8 cellular contexts compared by ENCODE assay signal in the genomic region with DNA sequence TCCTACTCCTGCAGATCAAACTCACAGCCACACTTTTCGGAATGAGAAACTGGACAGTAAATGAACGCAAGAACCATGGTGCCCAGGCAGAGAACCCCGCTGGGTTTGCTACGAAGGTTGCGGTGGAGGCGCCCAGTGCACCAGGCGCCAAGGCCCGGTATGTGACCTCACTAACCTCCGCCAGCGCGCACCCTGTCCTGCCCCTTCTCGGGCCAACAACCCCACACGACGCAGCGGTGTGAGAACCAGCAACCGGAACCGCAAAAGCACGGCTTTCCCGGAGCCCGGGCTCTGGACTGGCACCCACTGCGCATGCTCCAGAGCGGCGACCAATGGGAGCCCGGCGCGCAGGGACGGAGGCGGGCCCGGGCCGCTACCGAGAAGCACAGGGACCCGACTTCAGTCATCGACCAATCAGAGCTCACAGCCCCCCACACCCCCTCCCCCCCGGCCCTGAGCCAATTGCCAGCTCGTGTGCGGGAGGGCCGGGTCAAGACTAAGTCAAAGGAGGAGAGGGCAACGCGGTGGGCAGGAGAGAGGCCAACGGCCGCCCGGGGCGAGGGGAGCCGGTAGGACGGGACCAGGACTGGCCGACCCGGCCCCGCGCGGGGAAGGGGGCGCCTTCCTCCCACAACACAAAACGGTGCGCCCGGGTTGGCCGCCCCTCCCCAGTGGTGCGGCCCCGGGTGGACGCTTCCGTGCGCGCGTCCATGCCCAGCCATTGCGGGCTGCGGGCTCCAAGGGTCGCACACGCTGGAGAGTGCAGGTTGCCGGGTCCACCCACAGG. TPM values are rescaled to one million over a fixed set of nuclear protein-coding genes. Genes with fewer than 3 reads are reported as not detected.
DNase-seq lines count a peak whose midpoint lies in the region; ATAC-seq and TF ChIP-seq lines count a peak whose summit lies in the region.

No MANE protein-coding gene starts in this region.

- H3K9ac ChIP-seq in KMS-11 = peak overlapping the region; percentile 73

- H3K4me2 ChIP-seq in KMS-11 = peak overlapping the region; percentile 66; the same call in 1 of the 2 replicates

- H3K79me2 ChIP-seq in KMS-11 (ENCODE audit: insufficient read depth, low read depth) = no peaks in the 10 kb centered on the region

- TF ChIP-seq CTCF in KMS-11 (conservative IDR thresholded peaks at IDR 0.05; ENCODE audit: low read depth, low read length) = no peak

- H3K27me3 ChIP-seq in KMS-11 (ENCODE audit: insufficient read depth, low read depth) = no peaks in the 10 kb centered on the region

- no peaks in the 10 kb centered on the region for H3K36me3 ChIP-seq in KMS-11 (ENCODE audit: insufficient read depth)

- peak; percentile 87 for ATAC-seq in GM21786 (IDR thresholded peaks at IDR 0.05; ENCODE audit: unreplicated experiment)
- peak; percentile 98 for ATAC-seq in esophagus mucosa

- H2AFZ ChIP-seq in KMS-11 (ENCODE audit: low read depth) = peak overlapping the region; percentile 90

- DNase-seq in DMS79 (lab: John Stamatoyannopoulos, UW) (peak; percentile 62), myocyte (ENCODE audit: low read depth) (peak; percentile 88)
- DNase-seq in activated T-cell treated with anti-CD3 and anti-CD28 coated beads, Interleukin-2, amount 50 U/mL, for 48 hours = peak; percentile 89 to 92
- DNase-seq in stimulated activated CD8-positive, alpha-beta memory T cell treated with anti-CD3 and anti-CD28 coated beads, Interleukin-7, amount 100 ng/mL, for 4 hours (ENCODE audit: low read depth in 2 of 2) = peak; percentile 75 to 80

- H3K4me3 ChIP-seq in KMS-11 (IDR thresholded peaks at IDR 0.05; ENCODE audit: insufficient read depth, low read depth, low read length) = no peak overlapping the region

- peaks cover 2% of the 10 kb centered on the region for H3K4me1 ChIP-seq in KMS-11 (ENCODE audit: low read depth, poor library complexity, severe bottlenecking)

- H4K20me1 ChIP-seq in KMS-11 (ENCODE audit: insufficient read depth) = no peaks in the 10 kb centered on the region

- H3K27ac ChIP-seq in KMS-11 = peak overlapping the region; percentile 60

TF ChIP-seq in PFSK-1, 5 proteins besides CTCF, POLR2A, EP300 and RAD21:
- TF ChIP-seq FOXP2 (optimal IDR thresholded peaks at IDR 0.05; ENCODE audit: borderline replicate concordance, extremely low read depth, extremely low read length, insufficient read depth) (no peak), POLR2AphosphoS5 (IDR thresholded peaks at IDR 0.05; ENCODE audit: low read depth, low read length) (peak; percentile 79), TAF1 (IDR thresholded peaks at IDR 0.05; ENCODE audit: borderline replicate concordance, insufficient read depth, low read length) (0 out of 2 replicates have a peak, but pooled peaks have one; percentile 43)
- TF ChIP-seq, protein P1, sequence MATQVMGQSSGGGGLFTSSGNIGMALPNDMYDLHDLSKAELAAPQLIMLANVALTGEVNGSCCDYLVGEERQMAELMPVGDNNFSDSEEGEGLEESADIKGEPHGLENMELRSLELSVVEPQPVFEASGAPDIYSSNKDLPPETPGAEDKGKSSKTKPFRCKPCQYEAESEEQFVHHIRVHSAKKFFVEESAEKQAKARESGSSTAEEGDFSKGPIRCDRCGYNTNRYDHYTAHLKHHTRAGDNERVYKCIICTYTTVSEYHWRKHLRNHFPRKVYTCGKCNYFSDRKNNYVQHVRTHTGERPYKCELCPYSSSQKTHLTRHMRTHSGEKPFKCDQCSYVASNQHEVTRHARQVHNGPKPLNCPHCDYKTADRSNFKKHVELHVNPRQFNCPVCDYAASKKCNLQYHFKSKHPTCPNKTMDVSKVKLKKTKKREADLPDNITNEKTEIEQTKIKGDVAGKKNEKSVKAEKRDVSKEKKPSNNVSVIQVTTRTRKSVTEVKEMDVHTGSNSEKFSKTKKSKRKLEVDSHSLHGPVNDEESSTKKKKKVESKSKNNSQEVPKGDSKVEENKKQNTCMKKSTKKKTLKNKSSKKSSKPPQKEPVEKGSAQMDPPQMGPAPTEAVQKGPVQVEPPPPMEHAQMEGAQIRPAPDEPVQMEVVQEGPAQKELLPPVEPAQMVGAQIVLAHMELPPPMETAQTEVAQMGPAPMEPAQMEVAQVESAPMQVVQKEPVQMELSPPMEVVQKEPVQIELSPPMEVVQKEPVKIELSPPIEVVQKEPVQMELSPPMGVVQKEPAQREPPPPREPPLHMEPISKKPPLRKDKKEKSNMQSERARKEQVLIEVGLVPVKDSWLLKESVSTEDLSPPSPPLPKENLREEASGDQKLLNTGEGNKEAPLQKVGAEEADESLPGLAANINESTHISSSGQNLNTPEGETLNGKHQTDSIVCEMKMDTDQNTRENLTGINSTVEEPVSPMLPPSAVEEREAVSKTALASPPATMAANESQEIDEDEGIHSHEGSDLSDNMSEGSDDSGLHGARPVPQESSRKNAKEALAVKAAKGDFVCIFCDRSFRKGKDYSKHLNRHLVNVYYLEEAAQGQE (IDR thresholded peaks at IDR 0.05; ENCODE audit: insufficient read depth in 1 of 2, low read depth in 2 of 2, low read length in 2 of 2) = no peak
TF ChIP-seq in PFSK-1: peak in this region for 2.

RNA-seq across cellular contexts. Expression of a gene that starts 7.3 kb away (rescaled TPM):
- 2.3 TPM for polyA plus RNA-seq in PFSK-1 (2012; ENCODE audit: insufficient read length, low read depth)
- total RNA-seq in esophagus mucosa (1.2 TPM), myocyte (0.19 TPM in 1 of 2 replicates, not detected in the other)
- 0.20 TPM for polyA plus RNA-seq in myocyte (2012)

RNA-seq across cellular contexts. Expression of a gene that starts 20.2 kb away (rescaled TPM):
- polyA plus RNA-seq in PFSK-1 (2012; ENCODE audit: insufficient read length, low read depth) = 15.7 TPM
- 6.4 TPM for total RNA-seq in esophagus mucosa
- total RNA-seq in myocyte = 2.8 and 3.1 TPM in 2 replicates
- polyA plus RNA-seq in myocyte (2012) = 2.0 TPM
